8 cellular contexts compared by ENCODE assay signal in the genomic region with DNA sequence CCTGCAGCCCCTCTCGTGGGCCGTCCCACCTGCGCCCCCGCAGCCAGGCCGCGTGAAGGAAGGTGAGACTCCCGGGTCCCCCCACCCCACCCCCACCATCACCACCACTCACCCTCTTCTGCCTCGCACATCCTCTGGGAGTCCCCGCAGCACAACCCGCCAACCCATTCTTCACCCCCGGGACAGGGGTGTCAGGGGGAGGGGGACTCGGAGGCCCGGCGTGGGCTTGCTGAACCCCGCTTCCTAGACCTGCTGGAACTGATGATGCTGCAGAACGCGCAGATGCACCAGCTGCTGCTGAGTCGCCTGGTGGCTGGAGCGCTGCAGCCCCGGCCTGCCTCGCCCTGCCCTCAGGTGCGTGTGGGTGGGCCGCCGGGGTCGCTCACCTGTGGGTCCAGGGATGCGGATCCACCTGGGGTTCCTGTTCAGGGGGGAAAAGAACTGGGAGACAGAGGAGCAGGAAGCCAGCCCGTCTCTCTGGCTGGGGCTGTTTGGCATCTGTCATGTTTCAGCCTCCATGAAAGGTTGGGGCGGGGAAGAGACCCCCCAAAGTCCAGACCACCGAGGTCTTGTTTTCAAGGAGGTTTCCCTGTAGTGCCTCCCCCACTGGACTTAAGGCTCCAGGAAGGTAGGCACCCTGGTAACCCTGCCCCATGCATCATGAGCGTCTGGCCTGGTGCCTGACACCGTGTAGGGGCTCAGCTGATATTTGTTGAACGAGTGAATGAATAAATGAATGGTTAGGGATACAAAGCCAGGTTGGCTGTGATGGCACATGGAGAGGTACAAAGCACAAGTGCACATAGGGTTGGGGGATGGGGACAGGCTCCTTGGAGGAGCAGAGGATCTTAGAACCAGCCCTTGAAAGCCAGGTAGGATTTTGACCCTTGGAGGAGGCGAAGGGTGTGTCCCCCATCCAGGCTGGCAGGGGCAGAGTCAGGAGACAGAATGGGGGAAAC. TPM values are rescaled to one million over a fixed set of nuclear protein-coding genes. Genes with fewer than 3 reads are reported as not detected.
DNase-seq lines count a peak whose midpoint lies in the region; ATAC-seq, FAIRE-seq and TF ChIP-seq lines count a peak whose summit lies in the region.

No MANE protein-coding gene starts in this region.

- no peaks in the 10 kb centered on the region for H3K79me2 ChIP-seq in astrocyte (ENCODE audit: insufficient read depth, low read length)

- no peaks in the 10 kb centered on the region for H3K9me3 Mint-ChIP-seq in astrocyte (ENCODE audit: unreplicated experiment)
- no peaks in the 10 kb centered on the region for H3K9me3 Mint-ChIP-seq in memory B cell

- H3K4me1 Mint-ChIP-seq in astrocyte (ENCODE audit: low read depth, unreplicated experiment) = no peaks in the 10 kb centered on the region
- peaks cover 18% of the 10 kb centered on the region for H3K4me1 Mint-ChIP-seq in memory B cell

- peak overlapping the region; percentile 63 for H3K9ac ChIP-seq in astrocyte (ENCODE audit: low read length)

- 25 to 31% methylated on average over 29 to 33 of the region's 33 CpGs for WGBS in heart right ventricle, 2 donors

- DNase-seq in heart right ventricle (no peak), cardiac septum (ENCODE audit: low spot score) (no peak), astrocyte (ENCODE audit: low read depth) (no peak), memory B cell (ENCODE audit: low spot score in 2 of 2) (no peak), uterus (peak in 1 of 2 donors; percentile 15), DMS153 treated with DMSO at 0.1 percent for 48 hours (lab: John Stamatoyannopoulos, UW; ENCODE audit: unreplicated experiment) (no peak), NCI-H1436 treated with DMSO at 0.1 percent for 48 hours (lab: John Stamatoyannopoulos, UW) (no peak)

- peaks cover 4 to 61% (median 47%) of the 10 kb centered on the region in 9 donors for H3K4me1 ChIP-seq in heart right ventricle
- H3K4me1 ChIP-seq in astrocyte (ENCODE audit: insufficient read depth, low read length) = no peaks in the 10 kb centered on the region
- peaks cover 0 to 6% of the 10 kb centered on the region in 2 donors for H3K4me1 ChIP-seq in uterus

- no peak for TF ChIP-seq POLR2A in uterus (IDR thresholded peaks at IDR 0.05)

- H3K36me3 ChIP-seq in heart right ventricle (peaks cover 0 to 19% (median 0%) of the 10 kb centered on the region in 9 donors), astrocyte (ENCODE audit: insufficient read depth, low read length) (no peaks in the 10 kb centered on the region), uterus (no peaks in the 10 kb centered on the region)

- H3K4me3 Mint-ChIP-seq in astrocyte (ENCODE audit: unreplicated experiment) = peak overlapping the region; percentile 56
- H3K4me3 Mint-ChIP-seq in memory B cell = peak overlapping the region; percentile 87

- no peak for TF ChIP-seq CTCF in heart right ventricle (IDR thresholded peaks at IDR 0.05)
- no peak for TF ChIP-seq CTCF in astrocyte (IDR thresholded peaks at IDR 0.05; ENCODE audit: insufficient read depth, low read depth, low read length)
- TF ChIP-seq CTCF in uterus (IDR thresholded peaks at IDR 0.05) = no peak

- H3K9me3 ChIP-seq in heart right ventricle = no peaks in the 10 kb centered on the region
- H3K9me3 ChIP-seq in astrocyte (ENCODE audit: insufficient read depth, low read depth, low read length) = no peaks in the 10 kb centered on the region
- H3K9me3 ChIP-seq in uterus = no peaks in the 10 kb centered on the region

- H3K4me2 ChIP-seq in astrocyte (ENCODE audit: low read length) = peak overlapping the region; percentile 90

- no peak for FAIRE-seq in astrocyte (lab: Jason Lieb, UNC)

- intact Hi-C loops in heart right ventricle (cut with DNase I) = no loop called here
- intact Hi-C loops in cardiac septum (cut with DNase I) = no loop called here
- intact Hi-C loops in uterus (cut with DNase I; ENCODE audit: low total_unique reads) = no loop called here

- H3K27ac Mint-ChIP-seq in astrocyte (ENCODE audit: unreplicated experiment) = no peak overlapping the region
- H3K27ac Mint-ChIP-seq in memory B cell = no peak overlapping the region

- H3K4me3 ChIP-seq in heart right ventricle (peak overlapping the region; percentile 41 to 71 (median 63)), astrocyte (ENCODE audit: insufficient read depth, low read depth, low read length) (peak overlapping the region; percentile 64), uterus (peak overlapping the region; percentile 31 to 32)

- ATAC-seq in heart right ventricle (no peak), memory B cell (ENCODE audit: low read depth) (peak; percentile 42), GM21529 (IDR thresholded peaks at IDR 0.05; ENCODE audit: unreplicated experiment) (no peak)

- H3K27ac ChIP-seq in heart right ventricle (peak overlapping the region in 7 of 10 donors; percentile 40 to 81 (median 77)), astrocyte (ENCODE audit: low read depth, low read length) (no peak overlapping the region), uterus (no peak overlapping the region)

- peak overlapping the region; percentile 96 for H2AFZ ChIP-seq in astrocyte (ENCODE audit: low read depth, low read length)

- H3K36me3 Mint-ChIP-seq in astrocyte (ENCODE audit: low read depth, unreplicated experiment) (no peaks in the 10 kb centered on the region), memory B cell (peaks cover 11% of the 10 kb centered on the region)

- H3K27me3 Mint-ChIP-seq in astrocyte (ENCODE audit: low read depth, unreplicated experiment) = peaks cover 49% of the 10 kb centered on the region
- peaks cover 12% of the 10 kb centered on the region for H3K27me3 Mint-ChIP-seq in memory B cell

- H3K27me3 ChIP-seq in heart right ventricle = peaks cover 5 to 36% (median 23%) of the 10 kb centered on the region in 7 donors
- H3K27me3 ChIP-seq in astrocyte (ENCODE audit: insufficient read depth, low read length) = peaks cover 24% of the 10 kb centered on the region
- H3K27me3 ChIP-seq in uterus = no peaks in the 10 kb centered on the region

- no peaks in the 10 kb centered on the region for H4K20me1 ChIP-seq in astrocyte (ENCODE audit: insufficient read depth, low read length)

RNA-seq across cellular contexts. Expression of gene PRR29, which starts 0.8 kb away (rescaled TPM):
- total RNA-seq in heart right ventricle = under 1 TPM in 6 of 10 donors, not detected in 4; 0.21 to 0.44 (median 0.29) TPM
- polyA plus RNA-seq in heart right ventricle = under 1 TPM; 0.29 to 0.66 TPM
- 0.51 TPM for total RNA-seq in cardiac septum
- total RNA-seq in astrocyte = 0.54 and 0.94 TPM in 2 replicates
- 1 to 10 TPM in 2 of 4 donors, under 1 TPM in 1, not detected in 1; 0.29 to 2.8 (median 1.5) TPM for total RNA-seq in uterus

RNA-seq across cellular contexts. Expression of gene ICAM2, which starts 21.4 kb away (rescaled TPM):
- total RNA-seq in heart right ventricle (10 to 100 TPM; 25.2 to 70.2 (median 32.4) TPM), cardiac septum (22.0 TPM), astrocyte (not detected in 2 replicates), uterus (100 to 1,000 TPM in 1 of 4 donors, 10 to 100 TPM in 3; 20.6 to 108 (median 42.4) TPM)
- 100 to 1,000 TPM in 1 of 2 donors, 10 to 100 TPM in 1; 83.9 to 117 TPM for polyA plus RNA-seq in heart right ventricle

RNA-seq across cellular contexts. Expression of gene SCN4A, which starts 26.3 kb away (rescaled TPM):
- total RNA-seq in heart right ventricle (1 to 10 TPM in 1 of 10 donors, under 1 TPM in 9; 0.19 to 2.4 (median 0.53) TPM), cardiac septum (0.22 TPM), astrocyte (0.22 and 0.43 TPM in 2 replicates), uterus (under 1 TPM in 2 of 4 donors, not detected in 2; 0.14 to 0.24 TPM)
- polyA plus RNA-seq in heart right ventricle = 1 to 10 TPM in 1 of 2 donors, under 1 TPM in 1; 0.33 to 2.9 TPM

Comparison
In these comparisons a context has a peak if more than half of its experiments do, and no peak if none do; other contexts are left out.
1. H3K27ac ChIP-seq: peak in heart right ventricle (7 of 10); none in astrocyte (single experiment) and uterus (0 of 2).
2. RNA of gene ICAM2, which starts 21.4 kb away (total RNA-seq): 20.6 to 108 TPM in uterus, 25.2 to 70.2 TPM in heart right ventricle and 22.0 TPM in cardiac septum (single experiment); not detected in astrocyte; every median in the first group is over 10 times any median in the second.
3. Peak in every context shown above with its lines, with median percentiles within 50 percentile points of each other: H3K4me3 ChIP-seq.